Comparison of ENCODE assay signal across 8 cellular contexts in genomic region chr5:170302729-170303501, GRCh38. TPM values are rescaled to one million over a fixed set of nuclear protein-coding genes. Genes with fewer than 3 reads are reported as not detected.
DNase-seq lines count a peak whose midpoint lies in the region; ATAC-seq and TF ChIP-seq lines count a peak whose summit lies in the region.

No MANE protein-coding gene starts in this region.

- peak overlapping the region; percentile 79 for H3K27ac ChIP-seq in naive thymus-derived CD4-positive, alpha-beta T cell (ENCODE audit: low read depth, low read length)

- no peaks in the 10 kb centered on the region for H3K9me3 ChIP-seq in naive thymus-derived CD4-positive, alpha-beta T cell (ENCODE audit: control insufficient read depth in 2 of 3, low read length in 3 of 3)

- H3K36me3 ChIP-seq in naive thymus-derived CD4-positive, alpha-beta T cell (ENCODE audit: control insufficient read depth in 2 of 3, insufficient read depth in 3 of 3, low read length in 3 of 3), result no peaks in the 10 kb centered on the region

- no peak for TF ChIP-seq CTCF in osteocyte (IDR thresholded peaks at IDR 0.05)

- peaks cover 55 to 61% of the 10 kb centered on the region in 2 donors for H3K4me1 ChIP-seq in naive thymus-derived CD4-positive, alpha-beta T cell (ENCODE audit: control insufficient read depth in 2 of 2, insufficient read depth in 2 of 2, low read length in 2 of 2)

- H3K27ac Mint-ChIP-seq in naive thymus-derived CD4-positive, alpha-beta T cell, result peak overlapping the region; percentile 74 to 99 (median 96)
- no peak overlapping the region for H3K27ac Mint-ChIP-seq in osteocyte (ENCODE audit: unreplicated experiment)

- peaks cover 0 to 1% (median 0%) of the 10 kb centered on the region in 5 donors for H3K36me3 Mint-ChIP-seq in naive thymus-derived CD4-positive, alpha-beta T cell
- no peaks in the 10 kb centered on the region for H3K36me3 Mint-ChIP-seq in osteocyte (ENCODE audit: unreplicated experiment)

- H3K9me3 Mint-ChIP-seq in naive thymus-derived CD4-positive, alpha-beta T cell, result peaks cover 0 to 2% (median 0%) of the 10 kb centered on the region in 11 donors
- H3K9me3 Mint-ChIP-seq in osteocyte (ENCODE audit: unreplicated experiment), result no peaks in the 10 kb centered on the region

- H3K27me3 Mint-ChIP-seq in naive thymus-derived CD4-positive, alpha-beta T cell, result no peaks in the 10 kb centered on the region
- peaks cover 25% of the 10 kb centered on the region for H3K27me3 Mint-ChIP-seq in osteocyte (ENCODE audit: unreplicated experiment)

- peak; percentile 91 for DNase-seq in SIG-M5 (lab: John Stamatoyannopoulos, UW)
- peak; percentile 64 for DNase-seq in activated naive CD4-positive, alpha-beta T cell treated with Interleukin-2 at 50 U/mL for 16 hours
- DNase-seq in naive thymus-derived CD4-positive, alpha-beta T cell, result peak; percentile 44 to 92 (median 84)
- no peak for DNase-seq in NCI-H2107 (lab: John Stamatoyannopoulos, UW)
- no peak for DNase-seq in NCI-H774 (lab: John Stamatoyannopoulos, UW)
- no peak for DNase-seq in osteocyte (ENCODE audit: extremely low spot score, unreplicated experiment)

- peak overlapping the region; percentile 54 for H3K4me3 ChIP-seq in naive thymus-derived CD4-positive, alpha-beta T cell (ENCODE audit: low read length)

- H3K4me3 Mint-ChIP-seq in naive thymus-derived CD4-positive, alpha-beta T cell, result peak overlapping the region; percentile 85 to 99 (median 92)
- H3K4me3 Mint-ChIP-seq in osteocyte (ENCODE audit: unreplicated experiment), result no peak overlapping the region

- POLR2A ChIA-PET in naive thymus-derived CD4-positive, alpha-beta T cell (lab: Charles Lee), result interaction anchor here (0.9 to 39.5 kb wide), 9 partner anchors 2 to 44 kb away, joined by 3 to 1119 read pairs (median 17); partner anchors contain the start of gene LCP2

- CTCF ChIA-PET in naive thymus-derived CD4-positive, alpha-beta T cell (lab: Charles Lee), result interaction anchor here (0.7 to 1.7 kb wide), 13 partner anchors 9 to 46 kb away, joined by 3 to 11 read pairs (median 5); no protein-coding TSS in a partner anchor

- peak; percentile 77 for ATAC-seq in GM18519 (IDR thresholded peaks at IDR 0.05; ENCODE audit: low FRiP score, unreplicated experiment)
- ATAC-seq in HG02884 (IDR thresholded peaks at IDR 0.05; ENCODE audit: unreplicated experiment), result peak; percentile 77
- ATAC-seq in naive thymus-derived CD4-positive, alpha-beta T cell, result peak; percentile 86

- H3K4me1 Mint-ChIP-seq in naive thymus-derived CD4-positive, alpha-beta T cell, result peaks cover 56 to 98% (median 87%) of the 10 kb centered on the region in 7 donors
- H3K4me1 Mint-ChIP-seq in osteocyte (ENCODE audit: unreplicated experiment), result no peaks in the 10 kb centered on the region

- intact Hi-C loops in naive thymus-derived CD4-positive, alpha-beta T cell (cut with micrococcal nuclease), result loop anchor here (1.0 kb wide), 7 partner anchors 8 to 41 kb away; no protein-coding TSS in a partner anchor

- no peaks in the 10 kb centered on the region for H3K27me3 ChIP-seq in naive thymus-derived CD4-positive, alpha-beta T cell (ENCODE audit: control insufficient read depth in 2 of 2, insufficient read depth in 2 of 2, low read length in 2 of 2)

RNA-seq across cellular contexts. Expression of gene LCP2, which starts 5.3 kb away (rescaled TPM):
- 100 to 1,000 TPM; 291 to 414 (median 306) TPM for total RNA-seq in naive thymus-derived CD4-positive, alpha-beta T cell
- polyA plus RNA-seq in naive thymus-derived CD4-positive, alpha-beta T cell, result 100 to 1,000 TPM; 189 to 295 TPM
- total RNA-seq in osteocyte, result not detected in 2 replicates

Comparison
In these comparisons a context has a peak if more than half of its experiments do, and no peak if none do; other contexts are left out.
1. DNase-seq: peak in SIG-M5 (single experiment), activated naive CD4-positive, alpha-beta T cell treated with Interleukin-2 at 50 U/mL for 16 hours (single experiment) and naive thymus-derived CD4-positive, alpha-beta T cell (9 of 9); none in NCI-H2107 (single experiment), NCI-H774 (single experiment) and osteocyte (single experiment).
2. RNA of gene LCP2, which starts 5.3 kb away (total RNA-seq): 291 to 414 TPM in naive thymus-derived CD4-positive, alpha-beta T cell; not detected in osteocyte; every median in the first group is over 100 times any median in the second.
3. Peak in every context shown above with its lines, with median percentiles within 50 percentile points of each other: ATAC-seq.